In genomic region chrX:112849010-112849409, GRCh38 we compare ENCODE assay signal across 20 cellular contexts. TPM values are rescaled to one million over a fixed set of nuclear protein-coding genes. Genes with fewer than 3 reads are reported as not detected.
DNase-seq lines count a peak whose midpoint lies in the region; ATAC-seq and TF ChIP-seq lines count a peak whose summit lies in the region.
"Had no signal": no experiment of that assay in that cellular context is flagged by ENCODE, and none has a peak within 500 bp of the region (broad histone marks: within the 10 kb centered on the region; RNA-seq: fewer than 3 reads in every experiment).

No MANE protein-coding gene starts in this region.

- no peak overlapping the region for H4K91ac ChIP-seq in trophoblast cell (ENCODE audit: low read depth, low read length)

- H3K27ac ChIP-seq in SK-N-SH (ENCODE audit: low read depth in 2 of 2, low read length in 1 of 2) (no peak overlapping the region), trophoblast cell (ENCODE audit: low read depth, low read length) (no peak overlapping the region), brain microvascular endothelial cell (no peak overlapping the region)
- H3K27ac ChIP-seq: A549, esophagus squamous epithelium, pancreas had no signal

- H3K27me3 Mint-ChIP-seq in activated B cell treated with CpG ODN at 0.5 μM for 24 hours: no peaks in the 10 kb centered on the region
- H3K27me3 Mint-ChIP-seq: activated naive CD4-positive, alpha-beta T cell treated with anti-CD3 and anti-CD28 coated beads, Interleukin-2, amount 50 U/mL, for 24 hours had no signal

- TF ChIP-seq CTCF in SK-N-SH (IDR thresholded peaks at IDR 0.05): no peak
- no peak for TF ChIP-seq CTCF in activated B cell treated with CpG ODN at 0.5 μM for 24 hours (IDR thresholded peaks at IDR 0.05)
- TF ChIP-seq CTCF in brain microvascular endothelial cell (IDR thresholded peaks at IDR 0.05; ENCODE audit: low read depth, low read length, missing control alignments): no peak

- H3K4me1 ChIP-seq in SK-N-SH (ENCODE audit: control insufficient read depth in 1 of 2, insufficient read depth in 2 of 2, low read depth in 1 of 2, low read length in 1 of 2) (peaks cover 0 to 5% of the 10 kb centered on the region in 2 experiments; a peak in 1 of 4 replicates), trophoblast cell (ENCODE audit: control insufficient read depth in 1 of 2, insufficient read depth in 2 of 2, low read length in 2 of 2) (peaks cover 4 to 12% of the 10 kb centered on the region in 2 experiments)
- H3K4me1 ChIP-seq: A549, pancreas had no signal

- no peak overlapping the region for H2BK5ac ChIP-seq in trophoblast cell (ENCODE audit: low read depth, low read length, poor library complexity)

- intact Hi-C loops in activated B cell treated with CpG ODN at 0.5 μM for 24 hours (cut with micrococcal nuclease): loop anchor here (1.0 kb wide), 1 partner anchor 9 kb away; the partner anchor contains the start of gene AMOT

- H3K4me2 ChIP-seq in SK-N-SH (no peak overlapping the region), trophoblast cell (ENCODE audit: low read length) (no peak overlapping the region)
- H3K4me2 ChIP-seq: A549 had no signal

- no peak overlapping the region for H3K4ac ChIP-seq in trophoblast cell (ENCODE audit: low read depth, low read length)

- H3K36me3 Mint-ChIP-seq in activated B cell treated with CpG ODN at 0.5 μM for 24 hours (ENCODE audit: low read depth): no peaks in the 10 kb centered on the region
- H3K36me3 Mint-ChIP-seq: activated naive CD4-positive, alpha-beta T cell treated with anti-CD3 and anti-CD28 coated beads, Interleukin-2, amount 50 U/mL, for 24 hours had no signal

- H3K18ac ChIP-seq in trophoblast cell (ENCODE audit: low read length): no peak overlapping the region

- CTCF ChIA-PET in SK-N-SH (lab: Yijun Ruan, JAX): no interaction called here
- CTCF ChIA-PET in activated B cell treated with CpG ODN at 0.5 μM for 24 hours (lab: Charles Lee): no interaction called here

- H2BK12ac ChIP-seq in trophoblast cell (ENCODE audit: low read length): no peak overlapping the region

- H3K79me2 ChIP-seq in SK-N-SH (ENCODE audit: insufficient read depth): no peaks in the 10 kb centered on the region
- H3K79me2 ChIP-seq in trophoblast cell (ENCODE audit: control insufficient read depth, insufficient read depth, low read length, poor library complexity): no peaks in the 10 kb centered on the region

- H2AFZ ChIP-seq in SK-N-SH (ENCODE audit: low read depth): no peak overlapping the region
- no peak overlapping the region for H2AFZ ChIP-seq in trophoblast cell (ENCODE audit: insufficient read depth, low read length, poor library complexity)

- H3K79me1 ChIP-seq in trophoblast cell (ENCODE audit: low read length): peaks cover 22% of the 10 kb centered on the region

- no peak overlapping the region for H3K23ac ChIP-seq in trophoblast cell (ENCODE audit: low read length)

- peaks cover 31% of the 10 kb centered on the region for H3K4me1 Mint-ChIP-seq in activated B cell treated with CpG ODN at 0.5 μM for 24 hours

- ATAC-seq in SK-N-SH treated with all-trans-retinoic acid at 6 μM for 48 hours (no peak), HG02885 (IDR thresholded peaks at IDR 0.05; ENCODE audit: poor library complexity, unreplicated experiment) (peak; percentile 23), activated B cell treated with CpG ODN at 0.5 μM for 24 hours (ENCODE audit: low read depth) (peak; percentile 49), GM21619 (IDR thresholded peaks at IDR 0.05; ENCODE audit: unreplicated experiment) (no peak), GM19351 (IDR thresholded peaks at IDR 0.05; ENCODE audit: unreplicated experiment) (no peak)
- ATAC-seq: A549, pancreas had no signal

- peak; percentile 30 for DNase-seq in SK-N-SH
- DNase-seq in activated B cell treated with CpG ODN at 0.5 μM for 24 hours: no peak
- no peak for DNase-seq in trophoblast cell
- no peak for DNase-seq in brain microvascular endothelial cell
- DNase-seq: activated CD4-positive, alpha-beta T cell treated with anti-CD3 and anti-CD28 coated beads, Interleukin-2, amount 50 U/mL, for 4 hours; activated T-cell treated with anti-CD3 and anti-CD28 coated beads, Interleukin-2, amount 50 U/mL, for 1 hour; COR-L47; esophagus squamous epithelium; hippocampal formation; kidney glomerular epithelial cell; NCI-H1105; NCI-H226; pancreas; stimulated activated naive CD4-positive, alpha-beta T cell had no signal

- H4K8ac ChIP-seq in trophoblast cell (ENCODE audit: low read depth, low read length): no peak overlapping the region

- TF ChIP-seq RAD21 in SK-N-SH (IDR thresholded peaks at IDR 0.05; ENCODE audit: low read length): no peak

- H3K36me3 ChIP-seq in SK-N-SH (replicated peaks in 1 of 2; ENCODE audit: control insufficient read depth in 1 of 2, insufficient read depth in 2 of 2, low read length in 1 of 2) (no peaks in the 10 kb centered on the region), trophoblast cell (ENCODE audit: control insufficient read depth in 1 of 2, insufficient read depth in 2 of 2, low read length in 2 of 2) (no peaks in the 10 kb centered on the region), brain microvascular endothelial cell (replicated peaks) (no peaks in the 10 kb centered on the region)
- H3K36me3 ChIP-seq: esophagus squamous epithelium, pancreas had no signal

- no peak overlapping the region for H3K4me3 Mint-ChIP-seq in activated B cell treated with CpG ODN at 0.5 μM for 24 hours
- H3K4me3 Mint-ChIP-seq: activated naive CD4-positive, alpha-beta T cell treated with anti-CD3 and anti-CD28 coated beads, Interleukin-2, amount 50 U/mL, for 24 hours had no signal

- H2BK120ac ChIP-seq in trophoblast cell (ENCODE audit: insufficient read depth, low read length, poor library complexity): peak overlapping the region; percentile 11

- in situ Hi-C loops in brain microvascular endothelial cell (cut with HindIII; ENCODE audit: low pct_ligation_motif_present, low sequenced_read_pairs): no loop called here

- no peak overlapping the region for H3K4me3 ChIP-seq in SK-N-SH (ENCODE audit: low read depth in 2 of 2, low read length in 1 of 2)
- H3K4me3 ChIP-seq in trophoblast cell (ENCODE audit: low read depth, low read length): no peak overlapping the region
- no peak overlapping the region for H3K4me3 ChIP-seq in brain microvascular endothelial cell (ENCODE audit: low read depth, low read length)
- H3K4me3 ChIP-seq: A549, esophagus squamous epithelium, pancreas had no signal

- H2AK5ac ChIP-seq in trophoblast cell (ENCODE audit: low read length): no peak overlapping the region

- no peak overlapping the region for H3K14ac ChIP-seq in trophoblast cell (ENCODE audit: low read length)

- no peaks in the 10 kb centered on the region for H3K9me2 ChIP-seq in SK-N-SH

- POLR2A ChIA-PET in SK-N-SH (lab: Yijun Ruan, JAX): no interaction called here
- POLR2A ChIA-PET in activated B cell treated with CpG ODN at 0.5 μM for 24 hours (lab: Charles Lee): no interaction called here

- H3K27me3 ChIP-seq in SK-N-SH (ENCODE audit: insufficient read depth): peaks cover 16% of the 10 kb centered on the region; the same call in 1 of the 2 replicates
- no peaks in the 10 kb centered on the region for H3K27me3 ChIP-seq in trophoblast cell (ENCODE audit: insufficient read depth, low read length)
- no peaks in the 10 kb centered on the region for H3K27me3 ChIP-seq in brain microvascular endothelial cell (replicated peaks)
- H3K27me3 ChIP-seq: esophagus squamous epithelium, pancreas had no signal

- no peak overlapping the region for H4K12ac ChIP-seq in trophoblast cell (ENCODE audit: low read depth, low read length)

- no peaks in the 10 kb centered on the region for H3F3A ChIP-seq in SK-N-SH (replicated peaks; ENCODE audit: insufficient read depth)

- no peaks in the 10 kb centered on the region for H3K9me3 Mint-ChIP-seq in activated B cell treated with CpG ODN at 0.5 μM for 24 hours
- H3K9me3 Mint-ChIP-seq: activated naive CD4-positive, alpha-beta T cell treated with anti-CD3 and anti-CD28 coated beads, Interleukin-2, amount 50 U/mL, for 24 hours had no signal

- TF ChIP-seq EP300 in SK-N-SH (IDR thresholded peaks at IDR 0.05; ENCODE audit: borderline replicate concordance in 1 of 2, low read depth in 1 of 2, low read length in 1 of 2): no peak

- H4K20me1 ChIP-seq in SK-N-SH (ENCODE audit: insufficient read depth): no peaks in the 10 kb centered on the region

- H3K9ac ChIP-seq in SK-N-SH (no peak overlapping the region), trophoblast cell (ENCODE audit: low read length) (no peak overlapping the region)

- H3K9me3 ChIP-seq in SK-N-SH (no peaks in the 10 kb centered on the region), trophoblast cell (ENCODE audit: insufficient read depth, low read depth, low read length) (no peaks in the 10 kb centered on the region)
- H3K9me3 ChIP-seq: A549, esophagus squamous epithelium, pancreas had no signal

- H3K27ac Mint-ChIP-seq in activated B cell treated with CpG ODN at 0.5 μM for 24 hours: no peak overlapping the region
- H3K27ac Mint-ChIP-seq: activated naive CD4-positive, alpha-beta T cell treated with anti-CD3 and anti-CD28 coated beads, Interleukin-2, amount 50 U/mL, for 24 hours had no signal

TF ChIP-seq in SK-N-SH, 30 proteins besides CTCF, POLR2A, EP300 and RAD21 (continues in another document):
- TF ChIP-seq USF1 (IDR thresholded peaks at IDR 0.05; ENCODE audit: borderline replicate concordance, low read depth): no peak
- TF ChIP-seq RXRA (IDR thresholded peaks at IDR 0.05; ENCODE audit: borderline replicate concordance, low read depth): no peak
- TF ChIP-seq MXI1 (IDR thresholded peaks at IDR 0.05; ENCODE audit: low read depth, low read length): no peak

TF ChIP-seq in SK-N-SH treated with all-trans-retinoic acid at 6 μM for 48 hours, 23 proteins besides CTCF, POLR2A, EP300 and RAD21:
- TF ChIP-seq ESRRG (CRISPR knock-in tag; IDR thresholded peaks at IDR 0.05): no peak
TF ChIP-seq in SK-N-SH treated with all-trans-retinoic acid at 6 μM for 48 hours: peak in this region for 0.

RNA-seq across cellular contexts. Expression of gene AMOT, which starts 8.4 kb away (rescaled TPM):
- 3.4 and 3.8 TPM in 2 replicates for polyA plus RNA-seq in SK-N-SH (2012; rRNA removed)
- polyA plus RNA-seq in SK-N-SH (2012; cell fraction: cytosol; rRNA removed): 2.5 and 2.9 TPM in 2 replicates
- polyA plus RNA-seq in SK-N-SH (2012; cell fraction: nucleus; rRNA removed): 4.7 and 4.9 TPM in 2 replicates
- total RNA-seq in activated B cell treated with CpG ODN at 0.5 μM for 24 hours: 2.1 and 2.7 TPM in 2 replicates
- polyA plus RNA-seq in trophoblast cell (2013): 106 and 109 TPM in 2 replicates

Comparison
In these comparisons a context has a peak if more than half of its experiments do, and no peak if none do; other contexts are left out.
1. ATAC-seq: peak in HG02885 (single experiment) and activated B cell treated with CpG ODN at 0.5 μM for 24 hours (single experiment); none in SK-N-SH treated with all-trans-retinoic acid at 6 μM for 48 hours (single experiment), GM21619 (single experiment) and GM19351 (single experiment).